ENCODE assay signal across 9 cellular contexts in genomic region chrX:46953597-46953996, GRCh38. TPM values are rescaled to one million over a fixed set of nuclear protein-coding genes. Genes with fewer than 3 reads are reported as not detected.
DNase-seq lines count a peak whose midpoint lies in the region; ATAC-seq and TF ChIP-seq lines count a peak whose summit lies in the region.
"Had no signal": no experiment of that assay in that cellular context is flagged by ENCODE, and none has a peak within 500 bp of the region (broad histone marks: within the 10 kb centered on the region; RNA-seq: fewer than 3 reads in every experiment).

No MANE protein-coding gene starts in this region.

- no peak for ATAC-seq in stimulated activated naive CD8-positive, alpha-beta T cell treated with anti-CD3 and anti-CD28 coated beads, Interleukin-15, Interleukin-2, amounts not matched to agents 100 U/mL and 50 U/mL, for 24 hours
- ATAC-seq in effector memory CD8-positive, alpha-beta T cell (replicated peaks) = no peak

- H3K27ac ChIP-seq in left ventricle myocardium inferior (replicated peaks) = peak overlapping the region; percentile 44

- no peaks in the 10 kb centered on the region for H3K9me3 ChIP-seq in left ventricle myocardium inferior (replicated peaks)
- H3K9me3 ChIP-seq: prostate gland had no signal

- H3K36me3 ChIP-seq in left ventricle myocardium inferior = no peaks in the 10 kb centered on the region
- H3K36me3 ChIP-seq: prostate gland had no signal

- H3K27me3 Mint-ChIP-seq in stimulated activated naive CD8-positive, alpha-beta T cell treated with anti-CD3 and anti-CD28 coated beads, Interleukin-15, Interleukin-2, amounts not matched to agents 100 ng/mL and 50 ng/mL, for 24 hours = no peaks in the 10 kb centered on the region
- H3K27me3 Mint-ChIP-seq in effector memory CD8-positive, alpha-beta T cell = peaks cover 9% of the 10 kb centered on the region in 2 donors

- H3K27ac Mint-ChIP-seq in stimulated activated naive CD8-positive, alpha-beta T cell treated with anti-CD3 and anti-CD28 coated beads, Interleukin-15, Interleukin-2, amounts not matched to agents 100 ng/mL and 50 ng/mL, for 24 hours = peak overlapping the region; percentile 63
- no peak overlapping the region for H3K27ac Mint-ChIP-seq in effector memory CD8-positive, alpha-beta T cell

- peaks cover 34% of the 10 kb centered on the region for H3K4me1 ChIP-seq in left ventricle myocardium inferior
- H3K4me1 ChIP-seq: prostate gland had no signal

- no peak overlapping the region for H3K4me3 ChIP-seq in left ventricle myocardium inferior
- H3K4me3 ChIP-seq: prostate gland had no signal

- no peaks in the 10 kb centered on the region for H3K9me3 Mint-ChIP-seq in stimulated activated naive CD8-positive, alpha-beta T cell treated with anti-CD3 and anti-CD28 coated beads, Interleukin-15, Interleukin-2, amounts not matched to agents 100 ng/mL and 50 ng/mL, for 24 hours
- no peaks in the 10 kb centered on the region for H3K9me3 Mint-ChIP-seq in effector memory CD8-positive, alpha-beta T cell

- H3K27me3 ChIP-seq in left ventricle myocardium inferior (ENCODE audit: low read depth) = no peaks in the 10 kb centered on the region

- peak overlapping the region; percentile 13 for H3K4me3 Mint-ChIP-seq in stimulated activated naive CD8-positive, alpha-beta T cell treated with anti-CD3 and anti-CD28 coated beads, Interleukin-15, Interleukin-2, amounts not matched to agents 100 ng/mL and 50 ng/mL, for 24 hours
- no peak overlapping the region for H3K4me3 Mint-ChIP-seq in effector memory CD8-positive, alpha-beta T cell

- H3K36me3 Mint-ChIP-seq in stimulated activated naive CD8-positive, alpha-beta T cell treated with anti-CD3 and anti-CD28 coated beads, Interleukin-15, Interleukin-2, amounts not matched to agents 100 ng/mL and 50 ng/mL, for 24 hours (ENCODE audit: low read depth) = no peaks in the 10 kb centered on the region
- H3K36me3 Mint-ChIP-seq in effector memory CD8-positive, alpha-beta T cell (ENCODE audit: insufficient read depth) = no peaks in the 10 kb centered on the region

- H3K4me1 Mint-ChIP-seq in stimulated activated naive CD8-positive, alpha-beta T cell treated with anti-CD3 and anti-CD28 coated beads, Interleukin-15, Interleukin-2, amounts not matched to agents 100 ng/mL and 50 ng/mL, for 24 hours (ENCODE audit: low read depth) = peaks cover 15% of the 10 kb centered on the region
- peaks cover 0 to 1% of the 10 kb centered on the region in 2 donors for H3K4me1 Mint-ChIP-seq in effector memory CD8-positive, alpha-beta T cell (ENCODE audit: low read depth in 2 of 2)

- no peak for DNase-seq in stimulated activated naive CD8-positive, alpha-beta T cell treated with anti-CD3 and anti-CD28 coated beads, Interleukin-15, Interleukin-2, amounts not matched to agents 100 U/mL and 50 U/mL, for 24 hours
- DNase-seq in Kasumi-1 (lab: John Stamatoyannopoulos, UW) (peak; percentile 2 to 8), left ventricle myocardium inferior (no peak), amniotic stem cell (lab: John Stamatoyannopoulos, UW) (no peak)
- DNase-seq in effector memory CD8-positive, alpha-beta T cell = no peak
- no peak for DNase-seq in activated CD4-positive, alpha-beta T cell treated with anti-CD3 and anti-CD28 coated beads, Interleukin-2, amount 50 U/mL, for 1 hour
- no peak for DNase-seq in activated CD4-positive, CD25-positive, alpha-beta regulatory T cell treated with anti-CD3 and anti-CD28 coated beads, Interleukin-2, amount 50 U/mL, for 72 hours

- TF ChIP-seq CTCF in left ventricle myocardium inferior (IDR thresholded peaks at IDR 0.05; ENCODE audit: borderline replicate concordance) = no peak

- intact Hi-C loops in left ventricle myocardium inferior (cut with micrococcal nuclease) = no loop called here

RNA-seq across cellular contexts. Expression of gene JADE3, which starts 41.4 kb away (rescaled TPM):
- 6.3 TPM for total RNA-seq in left ventricle myocardium inferior

Comparison
In these comparisons a context has a peak if more than half of its experiments do, and no peak if none do; other contexts are left out.
1. DNase-seq: peak in Kasumi-1 (2 of 2); none in stimulated activated naive CD8-positive, alpha-beta T cell treated with anti-CD3 and anti-CD28 coated beads, Interleukin-15, Interleukin-2, amounts not matched to agents 100 U/mL and 50 U/mL, for 24 hours (single experiment), left ventricle myocardium inferior (single experiment), amniotic stem cell (single experiment), effector memory CD8-positive, alpha-beta T cell (0 of 3), activated CD4-positive, alpha-beta T cell treated with anti-CD3 and anti-CD28 coated beads, Interleukin-2, amount 50 U/mL, for 1 hour (single experiment) and activated CD4-positive, CD25-positive, alpha-beta regulatory T cell treated with anti-CD3 and anti-CD28 coated beads, Interleukin-2, amount 50 U/mL, for 72 hours (single experiment).